ENCODE assay signal across 11 cellular contexts in the genomic region with DNA sequence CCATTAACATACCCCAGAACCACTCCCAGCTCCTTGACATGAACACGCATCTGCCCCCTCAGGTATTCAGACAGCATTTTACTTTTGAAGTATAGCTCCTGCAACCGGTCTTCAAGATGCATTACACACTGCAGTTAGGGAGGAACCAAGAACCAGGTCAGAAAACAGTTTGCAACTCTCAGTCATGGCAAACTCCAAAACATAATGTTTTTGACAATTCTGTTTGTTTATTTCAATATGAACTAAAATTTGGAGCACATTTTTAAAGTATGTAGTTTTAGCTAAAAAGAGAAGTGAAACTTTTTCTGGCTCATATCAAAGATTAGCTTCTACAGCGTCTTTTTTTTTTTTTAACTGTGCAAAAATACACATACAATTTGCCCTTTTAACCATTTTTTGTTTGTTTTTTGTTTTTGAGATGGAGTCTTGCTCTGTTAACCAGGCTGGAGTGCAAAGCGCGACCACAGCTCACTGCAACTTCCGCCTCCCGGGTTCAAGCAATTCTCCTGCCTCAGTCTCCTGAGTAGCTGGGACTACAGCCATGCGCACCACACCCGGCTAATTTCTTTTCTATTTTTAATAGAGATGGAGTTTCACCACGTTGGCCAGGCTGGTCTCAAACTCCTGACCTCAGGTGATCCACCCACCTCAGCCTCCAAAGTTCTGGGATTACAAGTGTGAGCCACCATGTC. TPM values are rescaled to one million over a fixed set of nuclear protein-coding genes. Genes with fewer than 3 reads are reported as not detected.
A peak's percentile ranks its signal among the peaks of the same experiment; 100 is the strongest.
DNase-seq lines count a peak whose midpoint lies in the region; ATAC-seq and TF ChIP-seq lines count a peak whose summit lies in the region.
"Had no signal": no experiment of that assay in that cellular context is flagged by ENCODE, and none has a peak within 500 bp of the region (broad histone marks: within the 10 kb centered on the region; RNA-seq: fewer than 3 reads in every experiment).

No MANE protein-coding gene starts in this region.

- no peak overlapping the region for H3K27ac Mint-ChIP-seq in MCF 10A (ENCODE audit: low read depth, unreplicated experiment)
- H3K27ac Mint-ChIP-seq: nephron had no signal

- CTCF ChIA-PET in MCF 10A (lab: Yijun Ruan, JAX), result interaction anchor here (0.6 to 1.5 kb wide), 6 partner anchors 8 to 360 kb away, joined by 3 to 5 read pairs (median 4); no protein-coding TSS in a partner anchor

- peaks cover 88% of the 10 kb centered on the region for H3K36me3 Mint-ChIP-seq in MCF 10A (ENCODE audit: insufficient read depth, unreplicated experiment)

- POLR2A ChIA-PET in MCF 10A (lab: Yijun Ruan, JAX), result interaction anchor here (0.6 to 1.6 kb wide), 4 partner anchors 9 to 226 kb away, joined by 3 to 10 read pairs (median 5); no protein-coding TSS in a partner anchor

- intact Hi-C loops in MCF 10A (cut with micrococcal nuclease) (no loop called here), esophagus muscularis mucosa (cut with DNase I) (no loop called here)

- in situ Hi-C loops in HAP-1 (cut with MboI; ENCODE audit: low sequenced_read_pairs), result no loop called here

- H3K4me1 ChIP-seq in BLaER1 (peaks cover 29% of the 10 kb centered on the region), HAP-1 (no peaks in the 10 kb centered on the region; the same call in 1 of the 2 replicates), esophagus muscularis mucosa (peaks cover 0 to 4% (median 0%) of the 10 kb centered on the region in 4 donors)
- H3K4me1 ChIP-seq: SJCRH30 had no signal

- H3K27ac ChIP-seq in BLaER1 (peak overlapping the region; percentile 63), esophagus muscularis mucosa (replicated peaks in 1 of 4) (no peak overlapping the region)
- H3K27ac ChIP-seq: SJCRH30 had no signal

- BruUV-seq in MCF 10A (replicated peaks; lab: Mats Ljungman, UMichigan), result no TSS peak

- H3K9me3 ChIP-seq in BLaER1 (peaks cover 16% of the 10 kb centered on the region), HAP-1 (no peaks in the 10 kb centered on the region), esophagus muscularis mucosa (no peaks in the 10 kb centered on the region)
- H3K9me3 ChIP-seq: SJCRH30 had no signal

- H4K20me1 ChIP-seq in BLaER1, result no peaks in the 10 kb centered on the region

- peak overlapping the region; percentile 77 for H3K4me2 ChIP-seq in BLaER1

- H3K36me3 ChIP-seq in BLaER1 (peaks cover 47% of the 10 kb centered on the region), HAP-1 (replicated peaks) (peaks cover 11% of the 10 kb centered on the region), esophagus muscularis mucosa (peaks cover 21 to 69% (median 39%) of the 10 kb centered on the region in 4 donors)

- ATAC-seq in GM18909 (IDR thresholded peaks at IDR 0.05; ENCODE audit: poor library complexity, unreplicated experiment) (peak; percentile 89), HG02623 (IDR thresholded peaks at IDR 0.05; ENCODE audit: unreplicated experiment) (peak; percentile 77), HG03469 (IDR thresholded peaks at IDR 0.05; ENCODE audit: unreplicated experiment) (peak; percentile 57)

- H3K27me3 ChIP-seq in BLaER1 (no peaks in the 10 kb centered on the region), HAP-1 (ENCODE audit: low read depth) (no peaks in the 10 kb centered on the region), esophagus muscularis mucosa (no peaks in the 10 kb centered on the region)
- H3K27me3 ChIP-seq: SJCRH30 had no signal

- H3K4me3 Mint-ChIP-seq in MCF 10A (ENCODE audit: unreplicated experiment), result no peak overlapping the region
- H3K4me3 Mint-ChIP-seq: nephron had no signal

- H3K9ac ChIP-seq in BLaER1, result 0 out of 2 replicates have a peak overlapping the region, but pooled peaks have one; percentile 56

- H3K4me1 Mint-ChIP-seq in MCF 10A (ENCODE audit: insufficient read depth, unreplicated experiment), result peaks cover 5% of the 10 kb centered on the region
- H3K4me1 Mint-ChIP-seq: nephron had no signal

- no peak for TF ChIP-seq POLR2A in esophagus muscularis mucosa (IDR thresholded peaks at IDR 0.05; ENCODE audit: low read depth)

- WGBS in esophagus muscularis mucosa, result 84% methylated on average over 10 of the region's 10 CpGs

- TF ChIP-seq CTCF in MCF 10A (IDR thresholded peaks at IDR 0.05; ENCODE audit: unreplicated experiment) (no peak), esophagus muscularis mucosa (IDR thresholded peaks at IDR 0.05) (no peak)

- H3K4me3 ChIP-seq in BLaER1 (no peak overlapping the region), HAP-1 (no peak overlapping the region), esophagus muscularis mucosa (no peak overlapping the region)
- H3K4me3 ChIP-seq: SJCRH30 had no signal

- TF ChIP-seq EP300 in esophagus muscularis mucosa (IDR thresholded peaks at IDR 0.05), result no peak

- peaks cover 6% of the 10 kb centered on the region for H3K9me3 Mint-ChIP-seq in MCF 10A (ENCODE audit: unreplicated experiment)
- H3K9me3 Mint-ChIP-seq: nephron had no signal

- DNase-seq in MCF 10A (ENCODE audit: unreplicated experiment) (no peak), AML-193 (lab: John Stamatoyannopoulos, UW) (no peak), HAP-1 (ENCODE audit: low spot score in 2 of 2) (no peak), esophagus muscularis mucosa (ENCODE audit: extremely low spot score) (no peak)
- DNase-seq: NCI-H2081 treated with DMSO at 0.1 percent for 48 hours, SJCRH30 had no signal

- no peaks in the 10 kb centered on the region for H3K27me3 Mint-ChIP-seq in MCF 10A (ENCODE audit: insufficient read depth, unreplicated experiment)

RNA-seq across cellular contexts. Expression of a gene that starts 12.2 kb away (rescaled TPM):
- total RNA-seq in MCF 10A (2022), result 20.5 and 23.4 TPM in 2 replicates
- 10 to 100 TPM; 17.2 to 23.3 (median 20.1) TPM for total RNA-seq in esophagus muscularis mucosa
